Comparison of ENCODE assay signal across 8 cellular contexts in the genomic region with DNA sequence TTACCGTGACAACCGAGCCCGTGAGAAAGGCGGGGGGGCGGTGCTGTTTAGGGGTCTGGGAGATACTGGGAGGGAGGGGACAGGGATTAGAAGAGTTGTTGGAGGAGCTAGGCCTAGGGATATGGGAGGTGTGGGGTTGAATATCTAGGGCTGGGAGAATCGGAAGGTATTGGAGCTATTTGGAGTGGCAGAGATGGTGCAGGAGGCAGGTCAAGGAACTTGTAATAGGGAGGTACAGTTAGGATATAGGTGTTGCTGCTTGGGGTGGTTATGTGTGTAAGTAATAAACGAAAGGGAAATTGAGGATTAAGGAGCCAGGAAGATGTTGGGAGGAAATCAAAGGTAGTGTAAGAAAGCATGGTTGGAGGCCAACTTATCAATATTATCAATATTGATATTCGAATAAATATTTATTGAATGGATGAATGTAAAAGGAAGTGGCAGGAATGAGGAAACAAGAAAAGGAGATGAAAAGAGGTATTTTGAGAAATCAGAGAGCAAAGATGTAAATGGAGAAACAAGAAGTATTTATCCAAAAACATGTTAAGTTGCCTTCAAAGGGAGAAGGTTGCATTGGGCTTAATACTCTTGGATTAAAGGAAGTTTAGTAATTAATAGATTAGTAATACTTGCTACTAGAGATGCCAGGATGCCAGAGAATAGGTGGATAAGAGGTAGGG.
DNase-seq lines count a peak whose midpoint lies in the region; ATAC-seq, FAIRE-seq and TF ChIP-seq lines count a peak whose summit lies in the region.

No MANE protein-coding gene starts in this region.

- H3K9me3 ChIP-seq in muscle layer of colon (ENCODE audit: low read length) = no peaks in the 10 kb centered on the region

- peak overlapping the region; percentile 79 for H3K4me2 ChIP-seq in KMS-11

- peak overlapping the region; percentile 14; the same call in 1 of the 2 replicates for H3K27ac ChIP-seq in KMS-11
- H3K27ac ChIP-seq in muscle layer of colon (ENCODE audit: low read depth, low read length) = peak overlapping the region; percentile 36

- H3K36me3 ChIP-seq in KMS-11 (ENCODE audit: insufficient read depth) (no peaks in the 10 kb centered on the region), muscle layer of colon (ENCODE audit: insufficient read depth, low read length) (peaks cover 24% of the 10 kb centered on the region)

- H4K20me1 ChIP-seq in KMS-11 (ENCODE audit: insufficient read depth) = no peaks in the 10 kb centered on the region

- H3K9ac ChIP-seq in KMS-11 (peak overlapping the region; percentile 48; the same call in 1 of the 2 replicates), muscle layer of colon (ENCODE audit: low read length) (peak overlapping the region; percentile 82)

- peak overlapping the region; percentile 96 for H3K4me3 ChIP-seq in AG10803 (ENCODE audit: low read length)
- peak overlapping the region; percentile 43 for H3K4me3 ChIP-seq in KMS-11 (IDR thresholded peaks at IDR 0.05; ENCODE audit: insufficient read depth, low read depth, low read length)
- peak overlapping the region; percentile 75 for H3K4me3 ChIP-seq in choroid plexus epithelial cell (ENCODE audit: low read depth, low read length)
- peak overlapping the region; percentile 39 to 80 for H3K4me3 ChIP-seq in muscle layer of colon (ENCODE audit: low read depth in 1 of 2, low read length in 2 of 2)

- peaks cover 16% of the 10 kb centered on the region; the same call in 1 of the 2 replicates for H3K79me2 ChIP-seq in KMS-11 (ENCODE audit: insufficient read depth, low read depth)

- FAIRE-seq in urothelium cell line (lab: Jason Lieb, UNC) = no peak

- TF ChIP-seq CTCF in AG10803 (conservative IDR thresholded peaks at IDR 0.05; ENCODE audit: low read length) (no peak), KMS-11 (conservative IDR thresholded peaks at IDR 0.05; ENCODE audit: low read depth, low read length) (no peak), choroid plexus epithelial cell (conservative IDR thresholded peaks at IDR 0.05; ENCODE audit: low read depth, low read length) (no peak)

- H3K4me1 ChIP-seq in KMS-11 (ENCODE audit: low read depth, poor library complexity, severe bottlenecking) (peaks cover 18% of the 10 kb centered on the region), muscle layer of colon (ENCODE audit: insufficient read depth, low read length) (peaks cover 14% of the 10 kb centered on the region)

- DNase-seq in AG10803 (ENCODE audit: low read depth) (no peak), choroid plexus epithelial cell (ENCODE audit: low read depth) (no peak), urothelium cell line (ENCODE audit: low spot score) (no peak), GM19238 (ENCODE audit: insufficient read length, low spot score) (no peak)

- H2AFZ ChIP-seq in KMS-11 (ENCODE audit: low read depth) = peak overlapping the region; percentile 86

- H3K27me3 ChIP-seq in KMS-11 (ENCODE audit: insufficient read depth, low read depth) (no peaks in the 10 kb centered on the region), muscle layer of colon (ENCODE audit: control insufficient read depth in 1 of 2, insufficient read depth in 2 of 2, low read length in 2 of 2) (peaks cover 20 to 24% of the 10 kb centered on the region in 2 donors)

- no peak for ATAC-seq in HG03432 (IDR thresholded peaks at IDR 0.05; ENCODE audit: unreplicated experiment)
- no peak for ATAC-seq in HG03159 (IDR thresholded peaks at IDR 0.05; ENCODE audit: unreplicated experiment)

Comparison
In these comparisons a context has a peak if more than half of its experiments do, and no peak if none do; other contexts are left out.
1. H3K4me3 ChIP-seq: peak in every context shown above with its lines; median percentile 96 in AG10803; 75 in choroid plexus epithelial cell; 60 in muscle layer of colon; 43 in KMS-11.